In genomic region chr3:43389388-43390254, GRCh38 we compare ENCODE assay signal across 8 cellular contexts.
DNase-seq lines count a peak whose midpoint lies in the region; ATAC-seq, FAIRE-seq and TF ChIP-seq lines count a peak whose summit lies in the region.

No MANE protein-coding gene starts in this region.

- peak; percentile 89 for ATAC-seq in CD8-positive, alpha-beta T cell
- peak; percentile 89 for ATAC-seq in esophagus mucosa

- H3K9me3 ChIP-seq in CD8-positive, alpha-beta T cell (ENCODE audit: low read length) = no peaks in the 10 kb centered on the region
- H3K9me3 ChIP-seq in Loucy (ENCODE audit: insufficient read depth, low read depth, low read length) = no peaks in the 10 kb centered on the region; the same call in 1 of the 2 replicates

- no peak for TF ChIP-seq CTCF in CD8-positive, alpha-beta T cell (IDR thresholded peaks at IDR 0.05)
- no peak for TF ChIP-seq CTCF in Loucy (conservative IDR thresholded peaks at IDR 0.05; ENCODE audit: low read length)

- H3K4me1 Mint-ChIP-seq in CD8-positive, alpha-beta T cell (ENCODE audit: low read depth) = peaks cover 80% of the 10 kb centered on the region

- peaks cover 5% of the 10 kb centered on the region; the same call in 1 of the 2 replicates for H3F3A ChIP-seq in Loucy (ENCODE audit: low read depth)

- H3K9me2 ChIP-seq in Loucy (replicated peaks; ENCODE audit: low read depth, low read length) = no peaks in the 10 kb centered on the region

- no peak overlapping the region for H2AFZ ChIP-seq in Loucy (ENCODE audit: low read length)

- peak overlapping the region; percentile 61 for H3K4me2 ChIP-seq in Loucy (ENCODE audit: low read depth, low read length, poor library complexity, severe bottlenecking)

- H3K27me3 Mint-ChIP-seq in CD8-positive, alpha-beta T cell (ENCODE audit: low read depth) = no peaks in the 10 kb centered on the region

- H3K9me3 Mint-ChIP-seq in CD8-positive, alpha-beta T cell = peaks cover 2% of the 10 kb centered on the region

- no peaks in the 10 kb centered on the region for H3K36me3 ChIP-seq in CD8-positive, alpha-beta T cell (ENCODE audit: insufficient read depth, low read length)
- H3K36me3 ChIP-seq in Loucy (ENCODE audit: insufficient read depth, low read length) = no peaks in the 10 kb centered on the region

- FAIRE-seq in urothelium cell line (lab: Jason Lieb, UNC) = no peak

- H3K36me3 Mint-ChIP-seq in CD8-positive, alpha-beta T cell = no peaks in the 10 kb centered on the region

- DNase-seq in CD8-positive, alpha-beta T cell = peak; percentile 40 to 89 (median 70)
- DNase-seq in activated CD8-positive, alpha-beta memory T cell treated with anti-CD3 and anti-CD28 coated beads, Interleukin-2, amount 50 U/mL, for 1 hour (ENCODE audit: extremely low read depth) = peak; percentile 68
- DNase-seq in skeletal muscle cell (ENCODE audit: low read depth) (peak; percentile 69), cerebellar cortex (ENCODE audit: low spot score) (no peak), urothelium cell line (ENCODE audit: low spot score) (no peak), D341Med (ENCODE audit: low spot score) (no peak)

- H3K27ac Mint-ChIP-seq in CD8-positive, alpha-beta T cell = peak overlapping the region; percentile 92

- intact Hi-C loops in CD8-positive, alpha-beta T cell (cut with DNase I, micrococcal nuclease) = loop anchor here (1.0 to 5.0 kb wide), 6 partner anchors 11 to 367 kb away; no protein-coding TSS in a partner anchor

- peak overlapping the region; percentile 40 for H3K9ac ChIP-seq in Loucy (ENCODE audit: low read depth, low read length, poor library complexity, severe bottlenecking)

- H3K79me2 ChIP-seq in Loucy (ENCODE audit: insufficient read depth, low read length) = no peaks in the 10 kb centered on the region

- H3K4me3 Mint-ChIP-seq in CD8-positive, alpha-beta T cell = peak overlapping the region; percentile 50

- H3K4me1 ChIP-seq in CD8-positive, alpha-beta T cell (ENCODE audit: insufficient read depth, low read length) = peaks cover 32% of the 10 kb centered on the region
- peaks cover 55% of the 10 kb centered on the region for H3K4me1 ChIP-seq in Loucy (ENCODE audit: insufficient read depth, low read length, poor library complexity, severe bottlenecking)

- CTCF ChIA-PET in CD8-positive, alpha-beta T cell (lab: Charles Lee) = interaction anchor here (1.1 to 2.8 kb wide), 13 partner anchors 8 to 227 kb away, joined by 3 to 21 read pairs (median 3); partner anchors contain the start of gene SNRK

- H4K20me1 ChIP-seq in Loucy (ENCODE audit: insufficient read depth, low read length, poor library complexity, severe bottlenecking) = no peaks in the 10 kb centered on the region

- POLR2A ChIA-PET in CD8-positive, alpha-beta T cell (lab: Charles Lee) = interaction anchor here (0.8 to 3.1 kb wide), 17 partner anchors 9 to 238 kb away, joined by 3 to 11 read pairs (median 4); no protein-coding TSS in a partner anchor

- H3K4me3 ChIP-seq in CD8-positive, alpha-beta T cell (ENCODE audit: low read depth, low read length) = peak overlapping the region; percentile 21
- H3K4me3 ChIP-seq in Loucy (ENCODE audit: low read length, poor library complexity, severe bottlenecking) (peak overlapping the region; percentile 46), skeletal muscle cell (ENCODE audit: low read depth, low read length) (no peak overlapping the region)

- peak overlapping the region; percentile 45 for H3K27ac ChIP-seq in CD8-positive, alpha-beta T cell (ENCODE audit: low read depth, low read length)

- H3K27me3 ChIP-seq in CD8-positive, alpha-beta T cell (ENCODE audit: insufficient read depth, low read length) = no peaks in the 10 kb centered on the region
- H3K27me3 ChIP-seq in Loucy (ENCODE audit: insufficient read depth, low read length, poor library complexity, severe bottlenecking) = no peaks in the 10 kb centered on the region

Comparison
In these comparisons a context has a peak if more than half of its experiments do, and no peak if none do; other contexts are left out.
1. DNase-seq: peak in CD8-positive, alpha-beta T cell (7 of 7), activated CD8-positive, alpha-beta memory T cell treated with anti-CD3 and anti-CD28 coated beads, Interleukin-2, amount 50 U/mL, for 1 hour (single experiment) and skeletal muscle cell (single experiment); none in cerebellar cortex (single experiment), urothelium cell line (single experiment) and D341Med (single experiment).